12 cellular contexts compared by ENCODE assay signal in the genomic region with DNA sequence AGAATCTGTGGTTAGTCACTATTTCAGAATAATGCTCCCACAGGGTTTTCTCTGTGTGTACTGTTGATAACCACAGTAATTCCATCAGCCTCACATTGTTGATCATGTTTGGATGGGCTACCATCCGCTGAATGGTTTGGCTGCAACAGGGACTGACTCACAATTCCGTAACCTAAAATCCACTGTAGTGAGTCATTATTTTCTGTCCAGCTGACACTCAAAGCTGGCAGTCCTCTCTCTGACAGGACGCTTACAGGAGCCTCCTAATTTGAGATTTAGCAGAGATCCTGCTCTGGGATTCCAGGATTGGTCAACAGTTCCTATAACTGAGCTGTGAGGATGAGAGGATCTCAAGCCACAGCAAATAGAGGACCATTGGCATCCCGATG. TPM values are rescaled to one million over a fixed set of nuclear protein-coding genes. Genes with fewer than 3 reads are reported as not detected.
DNase-seq lines count a peak whose midpoint lies in the region; ATAC-seq, FAIRE-seq and TF ChIP-seq lines count a peak whose summit lies in the region.
"Had no signal": no experiment of that assay in that cellular context is flagged by ENCODE, and none has a peak within 500 bp of the region (broad histone marks: within the 10 kb centered on the region; RNA-seq: fewer than 3 reads in every experiment).

No MANE protein-coding gene starts in this region.

- peak overlapping the region; percentile 88 for H3K27ac Mint-ChIP-seq in chondrocyte (ENCODE audit: unreplicated experiment)

- H2AK5ac ChIP-seq in IMR-90 (ENCODE audit: low read depth, low read length): peak overlapping the region; percentile 65; the same call in 1 of the 2 replicates

- no peaks in the 10 kb centered on the region for H3K79me1 ChIP-seq in IMR-90 (ENCODE audit: low read depth in 1 of 2, low read length in 2 of 2)

- peak overlapping the region; percentile 47; the same call in 1 of the 3 replicates for H2BK15ac ChIP-seq in IMR-90 (ENCODE audit: low read depth, low read length)

- H3K4me3 ChIP-seq in IMR-90 (ENCODE audit: insufficient read depth, low read depth, low read length) (no peak overlapping the region), kidney epithelial cell (ENCODE audit: low read depth, low read length) (no peak overlapping the region)

- H3K9me3 Mint-ChIP-seq in chondrocyte (ENCODE audit: low read depth): no peaks in the 10 kb centered on the region

- H3K56ac ChIP-seq in IMR-90 (ENCODE audit: extremely low read depth, insufficient read depth, low read length): no peak overlapping the region; the same call in 1 of the 2 replicates

- ATAC-seq in IMR-90 (ENCODE audit: low read depth) (peak; percentile 94), HG02588 (IDR thresholded peaks at IDR 0.05; ENCODE audit: unreplicated experiment) (no peak), HG03432 (IDR thresholded peaks at IDR 0.05; ENCODE audit: unreplicated experiment) (no peak)

- no peak overlapping the region for H3K4me2 ChIP-seq in IMR-90 (ENCODE audit: low read depth, low read length)

- H3K9ac ChIP-seq in IMR-90 (ENCODE audit: low read depth, low read length): no peak overlapping the region

- H2AFZ ChIP-seq in IMR-90 (replicated peaks; ENCODE audit: low read length, poor library complexity): no peak overlapping the region

- peak; percentile 74 for FAIRE-seq in urothelium cell line (lab: Jason Lieb, UNC)

- no peaks in the 10 kb centered on the region for H3K36me3 ChIP-seq in IMR-90 (ENCODE audit: control insufficient read depth, insufficient read depth, low read length)
- H3K36me3 ChIP-seq in kidney epithelial cell (ENCODE audit: control insufficient read depth, insufficient read depth, low read length): no peaks in the 10 kb centered on the region

- DNase-seq in IMR-90: peak; percentile 95
- DNase-seq in chondrocyte (ENCODE audit: low spot score): no peak
- DNase-seq in kidney epithelial cell (ENCODE audit: low read depth): peak; percentile 94
- peak; percentile 84 for DNase-seq in urothelium cell line (ENCODE audit: low spot score)
- DNase-seq in erythroblast (lab: John Stamatoyannopoulos, UW): no peak
- no peak for DNase-seq in NCI-H774 (lab: John Stamatoyannopoulos, UW)
- DNase-seq: activated CD8-positive, alpha-beta memory T cell treated with anti-CD3 and anti-CD28 coated beads, Interleukin-2, amount 50 U/mL, for 48 hours; KG1; SHP77; substantia nigra had no signal

- H2AK9ac ChIP-seq in IMR-90 (replicated peaks; ENCODE audit: low read depth, low read length, poor library complexity): peak overlapping the region; percentile 15

- BruUV-seq in IMR-90 (replicated peaks; lab: Mats Ljungman, UMichigan): no TSS peak

- peaks cover 2% of the 10 kb centered on the region for H3K27me3 Mint-ChIP-seq in chondrocyte (ENCODE audit: low read depth)

- H3K4me3 Mint-ChIP-seq in chondrocyte (ENCODE audit: unreplicated experiment): no peak overlapping the region

- POLR2A ChIA-PET in IMR-90 (lab: Charles Lee; ENCODE audit: unreplicated experiment): no interaction called here

- no peak overlapping the region for H4K8ac ChIP-seq in IMR-90 (ENCODE audit: low read depth in 2 of 2, low read length in 2 of 2)

- H3K9me3 ChIP-seq in IMR-90 (ENCODE audit: control insufficient read depth, insufficient read depth, low read length): no peaks in the 10 kb centered on the region

- CTCF ChIA-PET in IMR-90 (lab: Yijun Ruan, JAX): interaction anchor here (0.9 to 1.1 kb wide), 3 partner anchors 13 to 103 kb away, joined by 3 to 4 read pairs (median 3); no protein-coding TSS in a partner anchor

- H3K27ac ChIP-seq in IMR-90 (ENCODE audit: insufficient read depth, low read length): no peak overlapping the region

- WGBS in IMR-90 (ENCODE audit: extremely low coverage in 2 of 2, insufficient read length in 1 of 2), 2 experiments: no CpG with 5 or more reads among the region's 4 CpGs

- H3K4me1 Mint-ChIP-seq in chondrocyte (ENCODE audit: low read depth): peaks cover 19% of the 10 kb centered on the region

- H2BK120ac ChIP-seq in IMR-90 (ENCODE audit: low read depth, low read length): peak overlapping the region; percentile 82

- H4K20me1 ChIP-seq in IMR-90 (ENCODE audit: insufficient read depth, low read length): peaks cover 7% of the 10 kb centered on the region; the same call in 1 of the 2 replicates

- peak overlapping the region; percentile 26 for H4K91ac ChIP-seq in IMR-90 (ENCODE audit: insufficient read depth, low read depth, low read length)

- H3K14ac ChIP-seq in IMR-90 (replicated peaks; ENCODE audit: low read depth, low read length): peak overlapping the region; percentile 38

- in situ Hi-C loops in IMR-90 (cut with MboI; ENCODE audit: low sequenced_read_pairs): no loop called here

- no peak for TF ChIP-seq CTCF in IMR-90 (conservative IDR thresholded peaks at IDR 0.05; ENCODE audit: low read depth, low read length)
- no peak for TF ChIP-seq CTCF in chondrocyte (IDR thresholded peaks at IDR 0.05)
- no peak for TF ChIP-seq CTCF in kidney epithelial cell (IDR thresholded peaks at IDR 0.05; ENCODE audit: insufficient read depth, low read length, poor library complexity, severe bottlenecking)

- peaks cover 2% of the 10 kb centered on the region for H3K36me3 Mint-ChIP-seq in chondrocyte (ENCODE audit: low read depth)

- H2BK20ac ChIP-seq in IMR-90 (ENCODE audit: low read depth, low read length): peak overlapping the region; percentile 79

- peak overlapping the region; percentile 40; the same call in 1 of the 2 replicates for H3K23ac ChIP-seq in IMR-90 (ENCODE audit: low read depth, low read length)

- peaks cover 8% of the 10 kb centered on the region for H3K27me3 ChIP-seq in IMR-90 (ENCODE audit: control insufficient read depth, insufficient read depth, low read length)
- no peaks in the 10 kb centered on the region for H3K27me3 ChIP-seq in kidney epithelial cell (ENCODE audit: control insufficient read depth, insufficient read depth, low read length)

- TF ChIP-seq POLR2A in IMR-90 (IDR thresholded peaks at IDR 0.05; ENCODE audit: low read depth, low read length): no peak
- TF ChIP-seq POLR2A in erythroblast (IDR thresholded peaks at IDR 0.05; ENCODE audit: low read length): no peak

- dilution Hi-C loops in IMR-90 (cut with HindIII; ENCODE audit: low sequenced_read_pairs, unreplicated experiment): no loop called here

- intact Hi-C loops in IMR-90 (cut with micrococcal nuclease): no loop called here

- TF ChIP-seq RAD21 in IMR-90 (IDR thresholded peaks at IDR 0.05; ENCODE audit: low read length): no peak

- H3K9me1 ChIP-seq in IMR-90 (ENCODE audit: insufficient read depth, low read length): peaks cover 12% of the 10 kb centered on the region

- no peak overlapping the region for H4K5ac ChIP-seq in IMR-90 (ENCODE audit: low read depth, low read length)

- H3K18ac ChIP-seq in IMR-90 (ENCODE audit: low read depth, low read length): no peak overlapping the region

- no peak overlapping the region for H2BK5ac ChIP-seq in IMR-90 (ENCODE audit: low read depth, low read length, poor library complexity, severe bottlenecking)

- peaks cover 6% of the 10 kb centered on the region for H3K4me1 ChIP-seq in IMR-90 (ENCODE audit: control insufficient read depth, insufficient read depth, low read length)

- H3K4ac ChIP-seq in IMR-90 (ENCODE audit: low read depth, low read length): peak overlapping the region; percentile 78

TF ChIP-seq in IMR-90, 13 proteins besides CTCF, POLR2A, EP300 and RAD21:
- peak; percentile 67 for TF ChIP-seq RCOR1 (IDR thresholded peaks at IDR 0.05; ENCODE audit: insufficient replicate concordance, low read length)
- 0 out of 2 replicates have a peak, but pooled peaks have one; percentile 11 for TF ChIP-seq BHLHE40 (IDR thresholded peaks at IDR 0.05; ENCODE audit: low read depth, low read length)
- peak; percentile 66 for TF ChIP-seq CEBPB (IDR thresholded peaks at IDR 0.05; ENCODE audit: low read depth, low read length)
- TF ChIP-seq, protein P1, sequence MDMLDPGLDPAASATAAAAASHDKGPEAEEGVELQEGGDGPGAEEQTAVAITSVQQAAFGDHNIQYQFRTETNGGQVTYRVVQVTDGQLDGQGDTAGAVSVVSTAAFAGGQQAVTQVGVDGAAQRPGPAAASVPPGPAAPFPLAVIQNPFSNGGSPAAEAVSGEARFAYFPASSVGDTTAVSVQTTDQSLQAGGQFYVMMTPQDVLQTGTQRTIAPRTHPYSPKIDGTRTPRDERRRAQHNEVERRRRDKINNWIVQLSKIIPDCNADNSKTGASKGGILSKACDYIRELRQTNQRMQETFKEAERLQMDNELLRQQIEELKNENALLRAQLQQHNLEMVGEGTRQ (IDR thresholded peaks at IDR 0.05; ENCODE audit: low read depth, low read length): no peak
- TF ChIP-seq FOS (IDR thresholded peaks at IDR 0.05; ENCODE audit: low read depth, low read length): peak; percentile 89

RNA-seq across cellular contexts. Expression of a gene that starts 32.7 kb away (rescaled TPM):
- total RNA-seq in IMR-90 (2012; rRNA removed) (not detected in 2 replicates), chondrocyte (not detected in 3 replicates), kidney epithelial cell (2.2 and 3.8 TPM in 2 replicates)
- not detected in 2 replicates for polyA plus RNA-seq in IMR-90 (2012; rRNA removed)
- polyA plus RNA-seq in IMR-90 (2012; cell fraction: cytosol; rRNA removed): not detected in 2 replicates
- polyA plus RNA-seq in IMR-90 (2012; cell fraction: nucleus; rRNA removed; ENCODE audit: low replicate concordance): 0.02 TPM in 1 of 2 replicates, not detected in the other

Comparison
In these comparisons a context has a peak if more than half of its experiments do, and no peak if none do; other contexts are left out.
1. DNase-seq: peak in IMR-90 (single experiment), kidney epithelial cell (single experiment) and urothelium cell line (single experiment); none in chondrocyte (single experiment), erythroblast (0 of 2) and NCI-H774 (single experiment).